10 cellular contexts compared by ENCODE assay signal in genomic region chr14:104461676-104462443, GRCh38.
A peak's percentile ranks its signal among the peaks of the same experiment; 100 is the strongest.
DNase-seq lines count a peak whose midpoint lies in the region; ATAC-seq and TF ChIP-seq lines count a peak whose summit lies in the region.
"Had no signal": no experiment of that assay in that cellular context is flagged by ENCODE, and none has a peak within 500 bp of the region (broad histone marks: within the 10 kb centered on the region; RNA-seq: fewer than 3 reads in every experiment).

No MANE protein-coding gene starts in this region.

- no peak overlapping the region for H2BK120ac ChIP-seq in mesendoderm (ENCODE audit: low read depth, low read length)

- no peaks in the 10 kb centered on the region for H3K79me1 ChIP-seq in mesendoderm (ENCODE audit: low read length)

- H3K36me3 ChIP-seq in Panc1 (ENCODE audit: control insufficient read depth, insufficient read depth, low read length) (no peaks in the 10 kb centered on the region), mesendoderm (ENCODE audit: control insufficient read depth, insufficient read depth, low read length) (no peaks in the 10 kb centered on the region), MG63 (no peaks in the 10 kb centered on the region)

- POLR2A ChIA-PET in Panc1 (lab: Charles Lee) = no interaction called here

- H3K27me3 ChIP-seq in Panc1 (ENCODE audit: control insufficient read depth, insufficient read depth, low read length) (peaks cover 5% of the 10 kb centered on the region), mesendoderm (ENCODE audit: insufficient read depth, low read length, poor library complexity) (peaks cover 11% of the 10 kb centered on the region), MG63 (peaks cover 6% of the 10 kb centered on the region; the same call in 1 of the 2 replicates)

- H3K27me3 Mint-ChIP-seq in activated naive CD8-positive, alpha-beta T cell = peaks cover 38% of the 10 kb centered on the region
- H3K27me3 Mint-ChIP-seq in activated naive CD8-positive, alpha-beta T cell treated with anti-CD3 and anti-CD28 coated beads for 36 hours = peaks cover 61% of the 10 kb centered on the region
- H3K27me3 Mint-ChIP-seq in type B pancreatic cell = peaks cover 86% of the 10 kb centered on the region

- no peaks in the 10 kb centered on the region for H3K9me3 Mint-ChIP-seq in activated naive CD8-positive, alpha-beta T cell (ENCODE audit: low read depth)
- H3K9me3 Mint-ChIP-seq in activated naive CD8-positive, alpha-beta T cell treated with anti-CD3 and anti-CD28 coated beads for 36 hours = no peaks in the 10 kb centered on the region
- H3K9me3 Mint-ChIP-seq in type B pancreatic cell = no peaks in the 10 kb centered on the region
- H3K9me3 Mint-ChIP-seq: activated naive CD4-positive, alpha-beta T cell treated with anti-CD3 and anti-CD28 coated beads, Interleukin-2, amount 10 ng/mL, durations not matched to agents 7 days and 5 days had no signal

- H3K9ac ChIP-seq in mesendoderm (ENCODE audit: low read length) = no peak overlapping the region

- H2AK5ac ChIP-seq in mesendoderm (ENCODE audit: low read length) = no peak overlapping the region

- H3K4me1 ChIP-seq in Panc1 (ENCODE audit: control insufficient read depth, insufficient read depth, low read length) (no peaks in the 10 kb centered on the region), mesendoderm (ENCODE audit: control insufficient read depth, low read depth, low read length) (no peaks in the 10 kb centered on the region)

- intact Hi-C loops in Panc1 (cut with micrococcal nuclease; ENCODE audit: unreplicated experiment) = no loop called here

- no peaks in the 10 kb centered on the region for H3K79me2 ChIP-seq in mesendoderm (ENCODE audit: control insufficient read depth, insufficient read depth, low read length)

- H3K4me2 ChIP-seq in mesendoderm (ENCODE audit: low read length) = peak overlapping the region; percentile 26

- H3K27ac ChIP-seq in Panc1 (ENCODE audit: low read length) (no peak overlapping the region), mesendoderm (ENCODE audit: low read depth, low read length) (no peak overlapping the region)
- H3K27ac ChIP-seq: VCaP had no signal

- ATAC-seq in Panc1 = peak; percentile 77
- no peak for ATAC-seq in GM21825 (IDR thresholded peaks at IDR 0.05; ENCODE audit: unreplicated experiment)

- no peak overlapping the region for H3K27ac Mint-ChIP-seq in activated naive CD8-positive, alpha-beta T cell
- no peak overlapping the region for H3K27ac Mint-ChIP-seq in activated naive CD8-positive, alpha-beta T cell treated with anti-CD3 and anti-CD28 coated beads for 36 hours
- H3K27ac Mint-ChIP-seq in type B pancreatic cell = no peak overlapping the region
- H3K27ac Mint-ChIP-seq: activated naive CD4-positive, alpha-beta T cell treated with anti-CD3 and anti-CD28 coated beads, Interleukin-2, amount 10 ng/mL, durations not matched to agents 7 days and 5 days had no signal

- no peak overlapping the region for H3K4ac ChIP-seq in mesendoderm (ENCODE audit: low read depth, low read length)

- H4K8ac ChIP-seq in mesendoderm (ENCODE audit: low read depth, low read length) = no peak overlapping the region

- BruUV-seq in Panc1 (replicated peaks; lab: Mats Ljungman, UMichigan) = no TSS peak

- in situ Hi-C loops in Panc1 (cut with HindIII; ENCODE audit: low pct_unique_long_range_greater_than_20kb, low sequenced_read_pairs) = no loop called here

- no peak overlapping the region for H3K23ac ChIP-seq in mesendoderm (ENCODE audit: low read length)

- 0 out of 4 replicates have a peak overlapping the region, but pooled peaks of 1 of the 2 experiments have one; percentile 3 for H3K4me3 ChIP-seq in Panc1 (ENCODE audit: low read depth in 2 of 2, low read length in 2 of 2)
- no peak overlapping the region for H3K4me3 ChIP-seq in mesendoderm (ENCODE audit: low read length)
- no peak overlapping the region for H3K4me3 ChIP-seq in MG63

- H3K36me3 Mint-ChIP-seq in activated naive CD8-positive, alpha-beta T cell = no peaks in the 10 kb centered on the region
- no peaks in the 10 kb centered on the region for H3K36me3 Mint-ChIP-seq in activated naive CD8-positive, alpha-beta T cell treated with anti-CD3 and anti-CD28 coated beads for 36 hours
- H3K36me3 Mint-ChIP-seq in type B pancreatic cell = no peaks in the 10 kb centered on the region
- H3K36me3 Mint-ChIP-seq: activated naive CD4-positive, alpha-beta T cell treated with anti-CD3 and anti-CD28 coated beads, Interleukin-2, amount 10 ng/mL, durations not matched to agents 7 days and 5 days had no signal

- no CpG with 5 or more reads among the region's 66 CpGs for WGBS in mesendoderm (ENCODE audit: extremely low coverage, insufficient coverage, low lambda C conversion rate)

- TF ChIP-seq CTCF in Panc1 (IDR thresholded peaks at IDR 0.05) (no peak), type B pancreatic cell (conservative IDR thresholded peaks at IDR 0.05) (no peak)

- H3K18ac ChIP-seq in mesendoderm (ENCODE audit: low read length) = no peak overlapping the region

- H3K9me3 ChIP-seq in Panc1 (ENCODE audit: control insufficient read depth, insufficient read depth, low read depth, low read length) (no peaks in the 10 kb centered on the region), MG63 (no peaks in the 10 kb centered on the region)

- no peak overlapping the region for H2BK15ac ChIP-seq in mesendoderm (replicated peaks; ENCODE audit: low read depth)

- H2BK5ac ChIP-seq in mesendoderm (ENCODE audit: low read length) = no peak overlapping the region

- no peak for DNase-seq in activated naive CD8-positive, alpha-beta T cell treated with anti-CD3 and anti-CD28 coated beads for 36 hours
- no peak for DNase-seq in Panc1 (ENCODE audit: low read depth, low spot score)
- DNase-seq in mesendoderm = no peak
- DNase-seq in type B pancreatic cell (ENCODE audit: extremely low spot score, unreplicated experiment) = peak; percentile 65
- no peak for DNase-seq in NAMALWA (ENCODE audit: low spot score)
- no peak for DNase-seq in MG63
- DNase-seq: activated naive CD4-positive, alpha-beta T cell treated with anti-CD3 and anti-CD28 coated beads, Interleukin-2, amount 10 ng/mL, durations not matched to agents 7 days and 5 days had no signal

- H3K4me1 Mint-ChIP-seq in activated naive CD8-positive, alpha-beta T cell (ENCODE audit: low read depth) = peaks cover 16% of the 10 kb centered on the region
- peaks cover 4% of the 10 kb centered on the region for H3K4me1 Mint-ChIP-seq in activated naive CD8-positive, alpha-beta T cell treated with anti-CD3 and anti-CD28 coated beads for 36 hours
- H3K4me1 Mint-ChIP-seq in type B pancreatic cell (ENCODE audit: unreplicated experiment) = peaks cover 9% of the 10 kb centered on the region

- peak overlapping the region; percentile 60 for H3K4me3 Mint-ChIP-seq in activated naive CD8-positive, alpha-beta T cell
- no peak overlapping the region for H3K4me3 Mint-ChIP-seq in activated naive CD8-positive, alpha-beta T cell treated with anti-CD3 and anti-CD28 coated beads for 36 hours
- H3K4me3 Mint-ChIP-seq in type B pancreatic cell = peak overlapping the region; percentile 78
- H3K4me3 Mint-ChIP-seq: activated naive CD4-positive, alpha-beta T cell treated with anti-CD3 and anti-CD28 coated beads, Interleukin-2, amount 10 ng/mL, durations not matched to agents 7 days and 5 days had no signal

- H4K5ac ChIP-seq in mesendoderm (ENCODE audit: low read length) = no peak overlapping the region

- peak overlapping the region; percentile 7 for H3K56ac ChIP-seq in mesendoderm (ENCODE audit: low read length)

- CTCF ChIA-PET in Panc1 (lab: Charles Lee) = no interaction called here
